Comparison of ENCODE assay signal across 8 cellular contexts in the genomic region with DNA sequence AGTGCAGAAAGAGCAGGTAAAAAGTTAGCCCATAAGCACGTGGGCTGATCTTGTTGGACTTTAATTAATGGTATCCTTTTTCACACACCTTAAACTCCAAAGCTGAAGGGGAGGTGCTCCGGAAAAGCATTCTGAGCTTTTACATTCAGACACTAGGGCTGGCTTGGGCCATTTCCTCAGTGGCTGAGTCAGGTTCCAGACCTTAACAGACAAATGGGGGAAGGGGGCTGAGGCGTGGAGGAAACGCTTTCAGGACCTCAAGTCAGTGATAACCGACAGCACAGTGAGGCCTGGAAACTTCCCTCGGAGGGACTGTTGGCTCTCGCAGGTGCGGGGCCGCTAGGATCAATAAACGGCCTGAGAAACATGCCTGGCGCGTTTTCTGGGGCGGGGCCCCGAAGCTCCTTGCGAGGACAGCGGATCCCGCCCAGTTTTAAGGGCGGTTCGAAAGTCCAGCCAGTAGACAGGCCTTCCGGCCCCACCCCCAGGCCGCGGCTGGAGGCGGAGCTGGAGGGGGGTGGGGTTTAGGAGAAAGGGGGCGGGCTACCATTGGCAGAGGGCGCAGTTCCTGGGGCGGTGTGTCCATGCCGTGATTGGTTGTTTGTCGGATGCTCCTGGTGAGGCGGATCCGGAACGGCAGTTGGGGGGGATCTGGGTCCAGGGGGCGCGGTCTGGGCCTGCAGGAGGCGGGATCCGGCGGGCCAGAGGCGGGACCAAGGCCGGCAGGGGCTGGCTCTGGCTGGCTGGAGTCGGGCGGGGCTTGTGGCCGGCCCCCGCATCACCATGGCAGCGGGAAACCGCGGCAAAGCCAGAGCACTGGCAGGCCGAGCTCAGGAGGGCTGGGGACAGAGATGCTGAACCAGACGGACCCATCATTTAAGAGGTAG. TPM values are rescaled to one million over a fixed set of nuclear protein-coding genes. Genes with fewer than 3 reads are reported as not detected.
A peak's percentile ranks its signal among the peaks of the same experiment; 100 is the strongest.
DNase-seq lines count a peak whose midpoint lies in the region; ATAC-seq, FAIRE-seq and TF ChIP-seq lines count a peak whose summit lies in the region.

No MANE protein-coding gene starts in this region.

- H3K27ac Mint-ChIP-seq in natural killer cell treated with Interleukin-12 subunit alpha and Interleukin-12 subunit beta and Interleukin-15 and Interleukin-18, amount 100 ng/mL, for 72 hours = peak overlapping the region; percentile 69 to 83

- TF ChIP-seq POLR2A in H54 (IDR thresholded peaks at IDR 0.05; ENCODE audit: low read depth, low read length) = no peak

- no peaks in the 10 kb centered on the region for H3K36me3 Mint-ChIP-seq in natural killer cell treated with Interleukin-12 subunit alpha and Interleukin-12 subunit beta and Interleukin-15 and Interleukin-18, amount 100 ng/mL, for 72 hours

- peak; percentile 97 for ATAC-seq in natural killer cell treated with Interleukin-12 subunit alpha and Interleukin-12 subunit beta and Interleukin-15 and Interleukin-18, amount 100 ng/mL, for 72 hours

- CTCF ChIA-PET in RWPE1 (lab: Yijun Ruan, JAX) = interaction anchor here (0.8 to 1.0 kb wide), 2 partner anchors 12 to 77 kb away, joined by 3 to 7 read pairs; no protein-coding TSS in a partner anchor

- POLR2A ChIA-PET in RWPE1 (lab: Yijun Ruan, JAX; ENCODE audit: low non-redundant PET) = interaction anchor here (0.6 to 1.0 kb wide), 3 partner anchors 8 to 51 kb away, joined by 3 to 4 read pairs (median 4); a partner anchor contains a TSS

- DNase-seq in ELF-1 (ENCODE audit: low read depth, low spot score) = peak; percentile 98
- peak; percentile 77 for DNase-seq in H54 (ENCODE audit: insufficient read length, low spot score)
- DNase-seq in LoVo (ENCODE audit: low spot score) = peak; percentile 96
- DNase-seq in RWPE1 (ENCODE audit: low spot score) = peak; percentile 98
- peak; percentile 93 for DNase-seq in activated T-helper 9 cell treated with anti-CD3 and anti-CD28 coated beads, Interleukin-2, amount 50 U/mL, for 16 hours (ENCODE audit: low read depth)
- peak; percentile 97 for DNase-seq in fibroblast of pulmonary artery (ENCODE audit: low read depth)
- peak; percentile 95 for DNase-seq in natural killer cell treated with Interleukin-12 subunit alpha and Interleukin-12 subunit beta and Interleukin-15 and Interleukin-18, amount 100 ng/mL, for 72 hours (ENCODE audit: low spot score)
- peak; percentile 98 for DNase-seq in stimulated activated naive CD4-positive, alpha-beta T cell treated with Interleukin-2 at 50 U/mL for 16 hours (lab: John Stamatoyannopoulos, UW)

- no peak for TF ChIP-seq CTCF in RWPE1 (conservative IDR thresholded peaks at IDR 0.05; ENCODE audit: low read depth)
- TF ChIP-seq CTCF in fibroblast of pulmonary artery (IDR thresholded peaks at IDR 0.05; ENCODE audit: low read length, missing control alignments) = no peak

- peaks cover 0 to 2% of the 10 kb centered on the region in 2 donors for H3K27me3 Mint-ChIP-seq in natural killer cell treated with Interleukin-12 subunit alpha and Interleukin-12 subunit beta and Interleukin-15 and Interleukin-18, amount 100 ng/mL, for 72 hours

- peak overlapping the region; percentile 56 for H3K4me3 ChIP-seq in fibroblast of pulmonary artery (replicated peaks; ENCODE audit: low read depth, low read length)

- H3K27ac ChIP-seq in RWPE1 = peak overlapping the region; percentile 89

- peaks cover 7 to 17% of the 10 kb centered on the region in 2 donors for H3K4me1 Mint-ChIP-seq in natural killer cell treated with Interleukin-12 subunit alpha and Interleukin-12 subunit beta and Interleukin-15 and Interleukin-18, amount 100 ng/mL, for 72 hours (ENCODE audit: low read depth in 2 of 2)

- FAIRE-seq in H54 (lab: Jason Lieb, UNC) = peak; percentile 53

- peak overlapping the region; percentile 83 for H3K4me3 Mint-ChIP-seq in natural killer cell treated with Interleukin-12 subunit alpha and Interleukin-12 subunit beta and Interleukin-15 and Interleukin-18, amount 100 ng/mL, for 72 hours

- H3K9me3 Mint-ChIP-seq in natural killer cell treated with Interleukin-12 subunit alpha and Interleukin-12 subunit beta and Interleukin-15 and Interleukin-18, amount 100 ng/mL, for 72 hours = no peaks in the 10 kb centered on the region

RNA-seq across cellular contexts. Expression of a gene that starts 8.0 kb away (rescaled TPM):
- total RNA-seq in natural killer cell treated with Interleukin-12 subunit alpha and Interleukin-12 subunit beta and Interleukin-15 and Interleukin-18, amount 100 ng/mL, for 72 hours = not detected

RNA-seq across cellular contexts. Expression of a gene that starts 10.4 kb away (rescaled TPM):
- total RNA-seq in natural killer cell treated with Interleukin-12 subunit alpha and Interleukin-12 subunit beta and Interleukin-15 and Interleukin-18, amount 100 ng/mL, for 72 hours = 1 to 10 TPM in 1 of 2 donors, under 1 TPM in 1; 0.45 to 7.3 TPM

RNA-seq across cellular contexts. Expression of a gene that starts 14.2 kb away (rescaled TPM):
- not detected for total RNA-seq in natural killer cell treated with Interleukin-12 subunit alpha and Interleukin-12 subunit beta and Interleukin-15 and Interleukin-18, amount 100 ng/mL, for 72 hours

RNA-seq across cellular contexts. Expression of a gene that starts 15.2 kb away (rescaled TPM):
- not detected for total RNA-seq in natural killer cell treated with Interleukin-12 subunit alpha and Interleukin-12 subunit beta and Interleukin-15 and Interleukin-18, amount 100 ng/mL, for 72 hours

RNA-seq across cellular contexts. Expression of a gene that starts 47.4 kb away (rescaled TPM):
- 10 to 100 TPM in 1 of 2 donors, 1 to 10 TPM in 1; 8.4 to 11.8 TPM for total RNA-seq in natural killer cell treated with Interleukin-12 subunit alpha and Interleukin-12 subunit beta and Interleukin-15 and Interleukin-18, amount 100 ng/mL, for 72 hours

Comparison
In these comparisons a context has a peak if more than half of its experiments do, and no peak if none do; other contexts are left out.
1. Peak in every context shown above with its lines: DNase-seq, ATAC-seq, H3K4me3 ChIP-seq and H3K27ac ChIP-seq.